ENCODE assay signal across 8 cellular contexts in genomic region chr16:21301895-21302291, GRCh38. TPM values are rescaled to one million over a fixed set of nuclear protein-coding genes. Genes with fewer than 3 reads are reported as not detected.
DNase-seq lines count a peak whose midpoint lies in the region; ATAC-seq, FAIRE-seq and TF ChIP-seq lines count a peak whose summit lies in the region.

No MANE protein-coding gene starts in this region.

- H3K4me3 Mint-ChIP-seq in WTC11: peak overlapping the region; percentile 91

- peaks cover 57% of the 10 kb centered on the region for H3K27me3 Mint-ChIP-seq in WTC11 (ENCODE audit: low read depth)

- H3K36me3 Mint-ChIP-seq in WTC11: no peaks in the 10 kb centered on the region

- H3K36me3 ChIP-seq in iPS-18a (ENCODE audit: control insufficient read depth, low read depth, low read length) (no peaks in the 10 kb centered on the region), stomach (no peaks in the 10 kb centered on the region), kidney (ENCODE audit: control insufficient read depth in 1 of 2, insufficient read depth in 2 of 2, low read length in 2 of 2) (no peaks in the 10 kb centered on the region)

- no peaks in the 10 kb centered on the region for H3K9me3 ChIP-seq in iPS-18a (ENCODE audit: control insufficient read depth, low read depth, low read length)
- no peaks in the 10 kb centered on the region for H3K9me3 ChIP-seq in stomach
- H3K9me3 ChIP-seq in kidney (ENCODE audit: control insufficient read depth in 1 of 2, low read length in 2 of 2): no peaks in the 10 kb centered on the region

- peaks cover 55% of the 10 kb centered on the region for H3K27me3 ChIP-seq in iPS-18a (ENCODE audit: control insufficient read depth, insufficient read depth, low read length)
- H3K27me3 ChIP-seq in stomach: no peaks in the 10 kb centered on the region

- ATAC-seq in WTC11 (no peak), HG03175 (IDR thresholded peaks at IDR 0.05; ENCODE audit: unreplicated experiment) (no peak)

- POLR2A ChIA-PET in WTC11 (lab: Charles Lee): interaction anchor here (2.0 to 2.1 kb wide), 2 partner anchors 113 to 143 kb away, joined by 8 to 15 read pairs; no protein-coding TSS in a partner anchor

- peaks cover 8% of the 10 kb centered on the region for H3K4me1 ChIP-seq in iPS-18a (ENCODE audit: control insufficient read depth, low read depth, low read length)
- H3K4me1 ChIP-seq in stomach: peaks cover 10 to 28% (median 22%) of the 10 kb centered on the region in 4 donors
- H3K4me1 ChIP-seq in kidney (ENCODE audit: control insufficient read depth in 1 of 2, insufficient read depth in 1 of 2, low read depth in 1 of 2, low read length in 2 of 2): no peaks in the 10 kb centered on the region

- intact Hi-C loops in stomach (cut with DNase I; ENCODE audit: low total_unique reads): loop anchor here (5.0 kb wide), 1 partner anchor 115 kb away; no protein-coding TSS in a partner anchor
- intact Hi-C loops in kidney (cut with DNase I): no loop called here

- DNase-seq in NCI-H510A treated with DMSO at 0.1 percent for 48 hours (lab: John Stamatoyannopoulos, UW) (peak; percentile 76), NCI-H510A (lab: John Stamatoyannopoulos, UW) (no peak), WTC11 (ENCODE audit: low spot score) (no peak), stomach (no peak), ecto neural progenitor cell (ENCODE audit: low spot score) (no peak), kidney (no peak)

- CTCF ChIA-PET in WTC11 (lab: Charles Lee): interaction anchor here (1.1 to 5.0 kb wide), 12 partner anchors 14 to 1019 kb away, joined by 3 to 186 read pairs (median 7); partner anchors contain the start of genes CRYM, ERI2, LDAF1 and REXO5

- WGBS in stomach, 5 donors: 0 to 1% (median 1%) methylated on average over 4 to 17 of the region's 17 CpGs

- H3K9ac ChIP-seq in iPS-18a (ENCODE audit: low read length): no peak overlapping the region
- no peak overlapping the region for H3K9ac ChIP-seq in kidney (ENCODE audit: low read length in 2 of 2)

- FAIRE-seq in kidney (lab: Jason Lieb, UNC): no peak

- no peak overlapping the region for H3K27ac Mint-ChIP-seq in WTC11

- no peak for TF ChIP-seq CTCF in WTC11 (IDR thresholded peaks at IDR 0.05)
- peak in 1 of 7 experiments; percentile 23 for TF ChIP-seq CTCF in stomach (IDR thresholded peaks at IDR 0.05)
- no peak for TF ChIP-seq CTCF in kidney (IDR thresholded peaks at IDR 0.05; ENCODE audit: borderline replicate concordance, extremely low read depth, insufficient read depth)

- no peaks in the 10 kb centered on the region for H3K9me3 Mint-ChIP-seq in WTC11

- no peak for TF ChIP-seq POLR2A in stomach (IDR thresholded peaks at IDR 0.05)

- peaks cover 31% of the 10 kb centered on the region for H3K4me1 Mint-ChIP-seq in WTC11

- no peak for TF ChIP-seq EP300 in stomach (IDR thresholded peaks at IDR 0.05)

- H3K27ac ChIP-seq in iPS-18a (ENCODE audit: low read length) (no peak overlapping the region), stomach (peak overlapping the region; percentile 75 to 90 (median 87)), kidney (ENCODE audit: low read depth in 2 of 2, low read length in 2 of 2) (no peak overlapping the region)

- H3K4me3 ChIP-seq in iPS-18a (ENCODE audit: low read length): peak overlapping the region; percentile 58
- H3K4me3 ChIP-seq in stomach: peak overlapping the region; percentile 64 to 81 (median 70)
- H3K4me3 ChIP-seq in kidney (ENCODE audit: low read length in 2 of 2): peak overlapping the region in 1 of 2 donors; percentile 76

TF ChIP-seq in WTC11, 78 proteins besides CTCF, POLR2A, EP300 and RAD21:
- TF ChIP-seq, protein P1, sequence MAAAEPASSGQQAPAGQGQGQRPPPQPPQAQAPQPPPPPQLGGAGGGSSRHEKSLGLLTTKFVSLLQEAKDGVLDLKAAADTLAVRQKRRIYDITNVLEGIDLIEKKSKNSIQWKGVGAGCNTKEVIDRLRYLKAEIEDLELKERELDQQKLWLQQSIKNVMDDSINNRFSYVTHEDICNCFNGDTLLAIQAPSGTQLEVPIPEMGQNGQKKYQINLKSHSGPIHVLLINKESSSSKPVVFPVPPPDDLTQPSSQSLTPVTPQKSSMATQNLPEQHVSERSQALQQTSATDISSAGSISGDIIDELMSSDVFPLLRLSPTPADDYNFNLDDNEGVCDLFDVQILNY (CRISPR knock-in tag; IDR thresholded peaks at IDR 0.05): no peak
- TF ChIP-seq FOXJ3 (CRISPR knock-in tag; IDR thresholded peaks at IDR 0.05; ENCODE audit: borderline replicate concordance): no peak
- TF ChIP-seq, protein P2, sequence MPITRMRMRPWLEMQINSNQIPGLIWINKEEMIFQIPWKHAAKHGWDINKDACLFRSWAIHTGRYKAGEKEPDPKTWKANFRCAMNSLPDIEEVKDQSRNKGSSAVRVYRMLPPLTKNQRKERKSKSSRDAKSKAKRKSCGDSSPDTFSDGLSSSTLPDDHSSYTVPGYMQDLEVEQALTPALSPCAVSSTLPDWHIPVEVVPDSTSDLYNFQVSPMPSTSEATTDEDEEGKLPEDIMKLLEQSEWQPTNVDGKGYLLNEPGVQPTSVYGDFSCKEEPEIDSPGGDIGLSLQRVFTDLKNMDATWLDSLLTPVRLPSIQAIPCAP (CRISPR knock-in tag; IDR thresholded peaks at IDR 0.05): no peak
- no peak for TF ChIP-seq E2F4 (CRISPR knock-in tag; IDR thresholded peaks at IDR 0.05; ENCODE audit: borderline replicate concordance, low read depth)

RNA-seq across cellular contexts. Expression of gene CRYM, which starts 23.8 kb away (rescaled TPM):
- total RNA-seq in WTC11 (2021): 12.7 to 14.9 TPM (median 12.9 TPM) in 3 replicates
- 1 to 10 TPM in 2 of 5 donors, not detected in 3; 3.3 to 3.6 TPM for total RNA-seq in stomach
- polyA plus RNA-seq in stomach: 1 to 10 TPM in 2 of 3 donors, under 1 TPM in 1; 0.75 to 4.0 (median 3.1) TPM
- total RNA-seq in kidney: 5.8 TPM
- 80.9 TPM for polyA plus RNA-seq in kidney (ENCODE audit: insufficient read depth, low read depth, low replicate concordance)

Comparison
In these comparisons a context has a peak if more than half of its experiments do, and no peak if none do; other contexts are left out.
1. H3K27ac ChIP-seq: peak in stomach (5 of 5); none in iPS-18a (single experiment) and kidney (0 of 2).